Comparison of ENCODE assay signal across 11 cellular contexts in the genomic region with DNA sequence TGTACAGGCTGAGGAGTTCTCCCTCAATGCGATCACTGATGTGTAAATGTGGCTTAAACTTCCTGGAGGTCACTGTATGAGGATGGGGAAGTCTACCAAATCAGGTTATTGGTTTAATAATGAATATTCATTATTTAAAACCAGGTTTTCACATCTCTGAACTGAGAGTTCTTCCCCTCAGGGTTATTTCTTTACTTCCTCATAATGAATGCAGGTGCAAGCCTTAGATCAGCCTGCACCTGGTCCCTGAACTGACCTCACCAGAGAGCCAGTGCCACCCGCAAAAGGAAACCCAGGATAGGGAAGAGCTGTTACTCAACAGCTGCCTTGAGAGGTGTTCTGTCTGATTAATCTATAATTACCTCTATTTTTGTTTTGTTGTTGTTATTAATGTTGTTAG.
DNase-seq lines count a peak whose midpoint lies in the region; ATAC-seq, FAIRE-seq and TF ChIP-seq lines count a peak whose summit lies in the region.
"Had no signal": no experiment of that assay in that cellular context is flagged by ENCODE, and none has a peak within 500 bp of the region (broad histone marks: within the 10 kb centered on the region; RNA-seq: fewer than 3 reads in every experiment).

No MANE protein-coding gene starts in this region.

- ATAC-seq in GM18858 (IDR thresholded peaks at IDR 0.05; ENCODE audit: unreplicated experiment) = peak; percentile 88
- ATAC-seq in GM21390 (IDR thresholded peaks at IDR 0.05; ENCODE audit: unreplicated experiment) = peak; percentile 92
- ATAC-seq in HG03108 (IDR thresholded peaks at IDR 0.05; ENCODE audit: unreplicated experiment) = peak; percentile 88
- peak; percentile 88 for ATAC-seq in GM12878
- ATAC-seq: activated CD4-positive, alpha-beta T cell treated with anti-CD3 and anti-CD28 coated beads for 36 hours; right lobe of liver had no signal

- H3K36me3 ChIP-seq in GM12878 (ENCODE audit: control insufficient read depth in 2 of 2, insufficient read depth in 2 of 2, low read length in 1 of 2) (no peaks in the 10 kb centered on the region), Caco-2 (ENCODE audit: control insufficient read depth, insufficient read depth, low read length) (0 out of 2 replicates have a peak, but pooled peaks cover 2% of the 10 kb centered on the region)
- H3K36me3 ChIP-seq: right lobe of liver had no signal

- WGBS in GM12878 (ENCODE audit: insufficient coverage, insufficient replicate concordance, low lambda C conversion rate, missing lambda C conversion rate) = 15% methylated on average over 2 of the region's 2 CpGs

- SMC1A ChIA-PET in GM12878 (lab: Charles Lee; ENCODE audit: uncharacterized antibody, unreplicated experiment) = no interaction called here

- H3K4me3 ChIP-seq in GM12878 = no peak overlapping the region
- H3K4me3 ChIP-seq in Caco-2 (ENCODE audit: low read depth, low read length) = no peak overlapping the region
- H3K4me3 ChIP-seq: right lobe of liver had no signal

- H3K27ac Mint-ChIP-seq in Caco-2 (ENCODE audit: unreplicated experiment) = no peak overlapping the region
- H3K27ac Mint-ChIP-seq: activated CD4-positive, alpha-beta T cell treated with anti-CD3 and anti-CD28 coated beads for 36 hours had no signal

- peaks cover 6% of the 10 kb centered on the region for H3K36me3 Mint-ChIP-seq in Caco-2 (ENCODE audit: insufficient read depth, unreplicated experiment)

- H3K4me1 ChIP-seq in GM12878 (ENCODE audit: control insufficient read depth, insufficient read depth, low read length) (peaks cover 3% of the 10 kb centered on the region; the same call in 1 of the 2 replicates), Caco-2 (peaks cover 32% of the 10 kb centered on the region)
- H3K4me1 ChIP-seq: right lobe of liver had no signal

- in situ Hi-C loops in GM12878 (cut with MboI) = no loop called here

- no peak overlapping the region for H2AFZ ChIP-seq in GM12878 (ENCODE audit: control insufficient read depth, low read depth, low read length)

- H3K4me3 Mint-ChIP-seq in Caco-2 (ENCODE audit: unreplicated experiment) = no peak overlapping the region
- H3K4me3 Mint-ChIP-seq: activated CD4-positive, alpha-beta T cell treated with anti-CD3 and anti-CD28 coated beads for 36 hours had no signal

- TF ChIP-seq RAD21 in GM12878 (IDR thresholded peaks at IDR 0.05; ENCODE audit: insufficient read depth, low read depth, low read length) = no peak

- no peaks in the 10 kb centered on the region for H4K20me1 ChIP-seq in GM12878 (ENCODE audit: control insufficient read depth, insufficient read depth)

- CTCF ChIA-PET in GM12878 (lab: Yijun Ruan, JAX) = no interaction called here
- CTCF ChIA-PET in Caco-2 (lab: Charles Lee) = no interaction called here

- no peak overlapping the region for H3K27ac ChIP-seq in GM12878 (ENCODE audit: control insufficient read depth, insufficient read depth)
- H3K27ac ChIP-seq: right lobe of liver had no signal

- no peak for FAIRE-seq in GM12878 (lab: Jason Lieb, UNC)
- FAIRE-seq: endothelial cell of umbilical vein had no signal

- peak in 1 of 2 experiments; percentile 57; a peak in 1 of 4 replicates for TF ChIP-seq EP300 in GM12878 (IDR thresholded peaks at IDR 0.05; ENCODE audit: borderline replicate concordance in 1 of 2, control insufficient read depth in 1 of 2, low read depth in 2 of 2, low read length in 2 of 2)

- H3K9me3 ChIP-seq in GM12878 (replicated peaks; ENCODE audit: control insufficient read depth, insufficient read depth, low read length) = no peaks in the 10 kb centered on the region
- H3K9me3 ChIP-seq in Caco-2 = no peaks in the 10 kb centered on the region
- H3K9me3 ChIP-seq: right lobe of liver had no signal

- no peaks in the 10 kb centered on the region for H3K27me3 ChIP-seq in GM12878 (replicated peaks in 1 of 2; ENCODE audit: control insufficient read depth in 2 of 2, insufficient read depth in 2 of 2, low read length in 1 of 2)
- H3K27me3 ChIP-seq in Caco-2 (replicated peaks; ENCODE audit: control insufficient read depth, insufficient read depth, low read length) = no peaks in the 10 kb centered on the region
- H3K27me3 ChIP-seq: right lobe of liver had no signal

- TF ChIP-seq POLR2A in GM12878 (IDR thresholded peaks at IDR 0.05; ENCODE audit: low read depth, low read length) = no peak

- H3K4me1 Mint-ChIP-seq in Caco-2 (ENCODE audit: low read depth, unreplicated experiment) = peaks cover 16% of the 10 kb centered on the region
- H3K4me1 Mint-ChIP-seq: activated CD4-positive, alpha-beta T cell treated with anti-CD3 and anti-CD28 coated beads for 36 hours had no signal

- H3K4me2 ChIP-seq in GM12878 (ENCODE audit: control insufficient read depth, insufficient read depth) = no peak overlapping the region

- intact Hi-C loops in GM12878 (cut with micrococcal nuclease; ENCODE audit: unreplicated experiment) (no loop called here), Caco-2 (cut with micrococcal nuclease; ENCODE audit: unreplicated experiment) (no loop called here)

- no peaks in the 10 kb centered on the region for H3K27me3 Mint-ChIP-seq in Caco-2 (ENCODE audit: insufficient read depth, unreplicated experiment)
- H3K27me3 Mint-ChIP-seq: activated CD4-positive, alpha-beta T cell treated with anti-CD3 and anti-CD28 coated beads for 36 hours had no signal

- no peaks in the 10 kb centered on the region for H3K79me2 ChIP-seq in GM12878 (ENCODE audit: control insufficient read depth, insufficient read depth, low read length)

- peak; percentile 20 for DNase-seq in GM12878 (ENCODE audit: low read depth, low spot score)
- no peak for DNase-seq in glomerular visceral epithelial cell (ENCODE audit: extremely low spot score)
- no peak for DNase-seq in Caco-2
- DNase-seq in NCI-H2081 treated with DMSO at 0.1 percent for 48 hours (lab: John Stamatoyannopoulos, UW) = no peak
- no peak for DNase-seq in effector CD4-positive, alpha-beta T cell
- DNase-seq: activated CD4-positive, alpha-beta T cell treated with anti-CD3 and anti-CD28 coated beads for 36 hours; right lobe of liver had no signal

- RAD21 ChIA-PET in GM12878 (lab: Charles Lee; ENCODE audit: unreplicated experiment) = no interaction called here

- POLR2A ChIA-PET in GM12878 (lab: Charles Lee) = interaction anchor here (1.6 kb wide), 1 partner anchor 25 kb away, joined by 3 read pairs; no protein-coding TSS in a partner anchor
- POLR2A ChIA-PET in Caco-2 (lab: Charles Lee) = no interaction called here

- BruUV-seq in GM12878 (replicated peaks; lab: Mats Ljungman, UMichigan) = no TSS peak
- no TSS peak for BruUV-seq in Caco-2 (replicated peaks; lab: Mats Ljungman, UMichigan)

- H3K9me3 Mint-ChIP-seq in Caco-2 (ENCODE audit: unreplicated experiment) = peaks cover 13% of the 10 kb centered on the region

- TF ChIP-seq CTCF in GM12878 (IDR thresholded peaks at IDR 0.05 in 2 of 3, conservative IDR thresholded peaks at IDR 0.05 in 1 of 3; ENCODE audit: control insufficient read depth in 2 of 3, extremely low read depth in 1 of 3, insufficient read depth in 1 of 3, low read depth in 3 of 3, low read length in 3 of 3) (no peak), Caco-2 (IDR thresholded peaks at IDR 0.05; ENCODE audit: insufficient read depth in 1 of 2, low read depth in 1 of 2, low read length in 1 of 2, severe bottlenecking in 1 of 2, unreplicated experiment in 1 of 2) (no peak)

- no peak overlapping the region for H3K9ac ChIP-seq in GM12878 (ENCODE audit: control insufficient read depth, insufficient read depth, low read length)

TF ChIP-seq in GM12878, 131 proteins besides CTCF, POLR2A, EP300 and RAD21:
- TF ChIP-seq CBX5 (IDR thresholded peaks at IDR 0.05; ENCODE audit: low read depth) (no peak), MTA2 (IDR thresholded peaks at IDR 0.05; ENCODE audit: low read depth) (peak; percentile 60), RUNX3 (IDR thresholded peaks at IDR 0.05; ENCODE audit: low read length) (peak; percentile 17; the same call in 1 of the 2 replicates), NFIC (IDR thresholded peaks at IDR 0.05; ENCODE audit: low read depth, low read length) (no peak), IKZF2 (IDR thresholded peaks at IDR 0.05) (peak; percentile 57 to 62), ATF7 (IDR thresholded peaks at IDR 0.05; ENCODE audit: low read depth) (peak; percentile 23; the same call in 1 of the 2 replicates), YBX1 (IDR thresholded peaks at IDR 0.05) (no peak), NR2F1 (conservative IDR thresholded peaks at IDR 0.05) (peak; percentile 32; the same call in 1 of the 2 replicates), DPF2 (IDR thresholded peaks at IDR 0.05) (0 out of 2 replicates have a peak, but pooled peaks have one; percentile 11), IKZF1 (conservative IDR thresholded peaks at IDR 0.05) (peak; percentile 65), TCF12 (IDR thresholded peaks at IDR 0.05; ENCODE audit: low read depth, low read length) (peak; percentile 86)
- TF ChIP-seq, protein P1, sequence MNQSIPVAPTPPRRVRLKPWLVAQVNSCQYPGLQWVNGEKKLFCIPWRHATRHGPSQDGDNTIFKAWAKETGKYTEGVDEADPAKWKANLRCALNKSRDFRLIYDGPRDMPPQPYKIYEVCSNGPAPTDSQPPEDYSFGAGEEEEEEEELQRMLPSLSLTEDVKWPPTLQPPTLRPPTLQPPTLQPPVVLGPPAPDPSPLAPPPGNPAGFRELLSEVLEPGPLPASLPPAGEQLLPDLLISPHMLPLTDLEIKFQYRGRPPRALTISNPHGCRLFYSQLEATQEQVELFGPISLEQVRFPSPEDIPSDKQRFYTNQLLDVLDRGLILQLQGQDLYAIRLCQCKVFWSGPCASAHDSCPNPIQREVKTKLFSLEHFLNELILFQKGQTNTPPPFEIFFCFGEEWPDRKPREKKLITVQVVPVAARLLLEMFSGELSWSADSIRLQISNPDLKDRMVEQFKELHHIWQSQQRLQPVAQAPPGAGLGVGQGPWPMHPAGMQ (IDR thresholded peaks at IDR 0.05; ENCODE audit: borderline replicate concordance) = no peak
- TF ChIP-seq, protein P2, sequence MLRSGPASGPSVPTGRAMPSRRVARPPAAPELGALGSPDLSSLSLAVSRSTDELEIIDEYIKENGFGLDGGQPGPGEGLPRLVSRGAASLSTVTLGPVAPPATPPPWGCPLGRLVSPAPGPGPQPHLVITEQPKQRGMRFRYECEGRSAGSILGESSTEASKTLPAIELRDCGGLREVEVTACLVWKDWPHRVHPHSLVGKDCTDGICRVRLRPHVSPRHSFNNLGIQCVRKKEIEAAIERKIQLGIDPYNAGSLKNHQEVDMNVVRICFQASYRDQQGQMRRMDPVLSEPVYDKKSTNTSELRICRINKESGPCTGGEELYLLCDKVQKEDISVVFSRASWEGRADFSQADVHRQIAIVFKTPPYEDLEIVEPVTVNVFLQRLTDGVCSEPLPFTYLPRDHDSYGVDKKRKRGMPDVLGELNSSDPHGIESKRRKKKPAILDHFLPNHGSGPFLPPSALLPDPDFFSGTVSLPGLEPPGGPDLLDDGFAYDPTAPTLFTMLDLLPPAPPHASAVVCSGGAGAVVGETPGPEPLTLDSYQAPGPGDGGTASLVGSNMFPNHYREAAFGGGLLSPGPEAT (IDR thresholded peaks at IDR 0.05; ENCODE audit: low read depth) = 0 out of 2 replicates have a peak, but pooled peaks have one; percentile 21
